ENCODE assay signal across 1 cellular context in the genomic region with DNA sequence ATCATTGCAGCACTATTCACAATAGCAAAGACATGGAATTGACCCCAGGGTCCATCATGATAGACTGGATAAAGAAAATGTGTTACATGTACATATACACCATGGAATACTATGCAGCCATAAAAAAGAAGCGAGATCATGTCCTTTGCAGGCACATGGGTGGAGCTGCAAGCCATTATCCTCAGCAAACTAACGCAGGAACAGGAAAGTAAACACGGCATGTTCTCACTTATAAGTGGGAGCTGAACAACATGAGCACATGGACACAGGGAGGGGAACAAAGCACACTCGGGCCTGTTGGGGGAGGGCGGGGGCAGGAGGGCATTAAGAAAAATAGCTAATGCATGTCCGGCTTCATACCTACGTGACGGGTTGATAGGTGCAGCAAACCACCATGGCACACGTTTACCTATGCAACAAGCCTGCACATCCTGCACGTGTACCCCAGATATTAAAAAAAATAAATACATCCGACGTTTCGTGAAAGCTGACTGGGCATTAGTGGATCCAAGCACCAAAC.
TF ChIP-seq lines count a peak whose summit lies in the region.

No MANE protein-coding gene starts in this region.

TF ChIP-seq in H1, 55 proteins besides CTCF, POLR2A, EP300 and RAD21:
- TF ChIP-seq KDM1A (IDR thresholded peaks at IDR 0.05; ENCODE audit: borderline replicate concordance, low read length) = 0 out of 2 replicates have a peak, but pooled peaks have one; percentile 36
- no peak for TF ChIP-seq YY1 (IDR thresholded peaks at IDR 0.05; ENCODE audit: low read depth, low read length)
